ENCODE assay signal across 24 cellular contexts in genomic region chr12:41856228-41856627, GRCh38.
"Had no signal": no experiment of that assay in that cellular context is flagged by ENCODE, and none has a peak within 500 bp of the region (broad histone marks: within the 10 kb centered on the region; RNA-seq: fewer than 3 reads in every experiment).

No MANE protein-coding gene starts in this region.

- H3K4me1 ChIP-seq: esophagus muscularis mucosa, foreskin keratinocyte, gastroesophageal sphincter, heart left ventricle, parathyroid adenoma, prostate gland, right atrium auricular region, sigmoid colon, testis, tibial artery had no signal

- H3K27me3 ChIP-seq: esophagus muscularis mucosa, foreskin keratinocyte, gastroesophageal sphincter, heart left ventricle, hepatocyte, right atrium auricular region, sigmoid colon, testis, tibial artery had no signal

- H3K9me3 ChIP-seq: esophagus muscularis mucosa, gastroesophageal sphincter, prostate gland, right atrium auricular region, sigmoid colon, testis, tibial artery had no signal

- H3K27ac ChIP-seq: coronary artery, esophagus muscularis mucosa, foreskin keratinocyte, gastroesophageal sphincter, heart left ventricle, hepatocyte, parathyroid adenoma, prostate gland, right atrium auricular region, sigmoid colon, testis, tibial artery had no signal

- H3K4me3 ChIP-seq: coronary artery, esophagus muscularis mucosa, gastroesophageal sphincter, heart left ventricle, hepatocyte, lung, prostate gland, right atrium auricular region, sigmoid colon, testis, tibial artery had no signal

- ATAC-seq: foreskin keratinocyte; gastroesophageal sphincter; heart left ventricle; left lobe of liver; natural killer cell treated with Interleukin-12 subunit alpha and Interleukin-12 subunit beta and Interleukin-15 and Interleukin-18, amount 100 ng/mL, for 72 hours; stimulated activated memory B cell treated with anti-CD40 and anti-IgM and Interleukin-4, amounts not matched to agents 10 μg/mL and 1 μg/mL and 100 μg/mL, for 72 hours; stimulated activated naive CD8-positive, alpha-beta T cell treated with anti-CD3 and anti-CD28 coated beads, Interleukin-15, Interleukin-2, amounts not matched to agents 100 U/mL and 50 U/mL, for 24 hours had no signal

- DNase-seq: dermis blood vessel endothelial cell; effector memory CD4-positive, alpha-beta T cell; foreskin keratinocyte; heart left ventricle; kidney; naive B cell; sigmoid colon; stimulated activated CD4-positive, alpha-beta T cell treated with anti-CD3 and anti-CD28 coated beads, Interleukin-2, amount 100 ng/mL, for 24 hours; stimulated activated CD4-positive, alpha-beta T cell treated with anti-CD3 and anti-CD28 coated beads, Interleukin-4, amount 100 ng/mL, for 4 hours; stimulated activated naive CD8-positive, alpha-beta T cell treated with anti-CD3 and anti-CD28 coated beads, Interleukin-15, Interleukin-2, amounts not matched to agents 100 U/mL and 50 U/mL, for 24 hours; substantia nigra; testis; tibial artery had no signal

- H3K36me3 ChIP-seq: esophagus muscularis mucosa, gastroesophageal sphincter, heart left ventricle, prostate gland, right atrium auricular region, sigmoid colon, tibial artery had no signal
